ENCODE assay signal across 1 cellular context in the genomic region with DNA sequence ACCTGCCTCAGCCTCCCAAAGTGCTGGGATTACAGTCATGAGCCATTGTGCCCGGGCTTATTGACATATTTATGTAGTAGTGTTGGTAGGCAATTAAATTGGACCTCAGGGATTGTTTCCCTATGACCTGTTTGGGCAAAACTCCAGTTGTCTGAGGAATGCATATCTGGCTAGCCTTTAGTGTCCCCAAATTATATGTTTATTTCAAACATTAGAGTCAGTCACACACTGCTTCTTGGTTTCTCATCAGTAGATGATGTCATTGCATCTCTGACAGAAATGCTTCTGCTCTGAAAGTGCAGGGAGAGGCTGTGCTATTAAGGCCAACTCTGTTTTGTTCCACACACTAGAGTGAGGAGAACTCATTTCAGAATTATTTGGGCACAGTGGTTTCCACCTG.
A peak's percentile ranks its signal among the peaks of the same experiment; 100 is the strongest.
TF ChIP-seq lines count a peak whose summit lies in the region.

No MANE protein-coding gene starts in this region.

TF ChIP-seq in K562, 482 proteins besides CTCF, POLR2A, EP300 and RAD21:
- TF ChIP-seq KLF10 (CRISPR knock-in tag; IDR thresholded peaks at IDR 0.05) (no peak), ATF7 (IDR thresholded peaks at IDR 0.05) (peak; percentile 44; the same call in 1 of the 2 replicates)
- TF ChIP-seq, protein P1, sequence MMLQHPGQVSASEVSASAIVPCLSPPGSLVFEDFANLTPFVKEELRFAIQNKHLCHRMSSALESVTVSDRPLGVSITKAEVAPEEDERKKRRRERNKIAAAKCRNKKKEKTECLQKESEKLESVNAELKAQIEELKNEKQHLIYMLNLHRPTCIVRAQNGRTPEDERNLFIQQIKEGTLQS (IDR thresholded peaks at IDR 0.05): peak; percentile 43; the same call in 1 of the 2 replicates
- TF ChIP-seq, protein P1 (CRISPR knock-in tag; conservative IDR thresholded peaks at IDR 0.05): no peak
